14 cellular contexts compared by ENCODE assay signal in genomic region chr12:29711381-29711780, GRCh38.
DNase-seq lines count a peak whose midpoint lies in the region; ATAC-seq and TF ChIP-seq lines count a peak whose summit lies in the region.
"Had no signal": no experiment of that assay in that cellular context is flagged by ENCODE, and none has a peak within 500 bp of the region (broad histone marks: within the 10 kb centered on the region; RNA-seq: fewer than 3 reads in every experiment).

No MANE protein-coding gene starts in this region.

- H3K36me3 ChIP-seq in heart right ventricle = no peaks in the 10 kb centered on the region
- no peaks in the 10 kb centered on the region for H3K36me3 ChIP-seq in upper lobe of right lung
- H3K36me3 ChIP-seq: SJSA1 had no signal

- TF ChIP-seq CTCF in heart right ventricle (IDR thresholded peaks at IDR 0.05) (no peak), upper lobe of right lung (IDR thresholded peaks at IDR 0.05) (no peak)

- ATAC-seq in left ventricle myocardium superior (peak; percentile 15), heart right ventricle (no peak), upper lobe of right lung (no peak)

- H3K9me3 ChIP-seq in heart right ventricle (no peaks in the 10 kb centered on the region), upper lobe of right lung (no peaks in the 10 kb centered on the region)
- H3K9me3 ChIP-seq: Caco-2, SJSA1 had no signal

- H3K4me1 ChIP-seq in heart right ventricle (peaks cover 2 to 57% (median 23%) of the 10 kb centered on the region in 9 donors), upper lobe of right lung (no peaks in the 10 kb centered on the region)
- H3K4me1 ChIP-seq: Caco-2, SJSA1 had no signal

- intact Hi-C loops in left ventricle myocardium superior (cut with micrococcal nuclease) (no loop called here), heart right ventricle (cut with DNase I) (loop anchor here in 1 of 10 donors (5.0 kb wide), 1 partner anchor 71 kb away; the partner anchor contains the start of gene TMTC1), upper lobe of right lung (cut with DNase I) (no loop called here)

- DNase-seq in left ventricle myocardium superior (no peak), heart right ventricle (no peak), SHP77 treated with DMSO at 0.1 percent for 48 hours (lab: John Stamatoyannopoulos, UW) (peak; percentile 37), myocyte (ENCODE audit: low read depth) (peak; percentile 31), upper lobe of right lung (no peak), NCI-H510A (lab: John Stamatoyannopoulos, UW) (no peak), NCI-H187 treated with DMSO at 0.1 percent for 48 hours (lab: John Stamatoyannopoulos, UW) (no peak)
- DNase-seq: Caco-2; CD4-positive, CD25-positive, alpha-beta regulatory T cell; NCI-H1417 treated with DMSO at 0.1 percent for 48 hours; NCI-H2029; NK-92 treated with Interleukin-12 subunit alpha and Interleukin-12 subunit beta, amount 100 ng/mL, for 24 hours; SW 1271 had no signal

- H3K27me3 ChIP-seq in heart right ventricle (no peaks in the 10 kb centered on the region), upper lobe of right lung (no peaks in the 10 kb centered on the region)
- H3K27me3 ChIP-seq: SJSA1 had no signal

- H3K27ac ChIP-seq in heart right ventricle (peak overlapping the region in 2 of 10 donors; percentile 26 to 37), upper lobe of right lung (no peak overlapping the region)
- H3K27ac ChIP-seq: SJSA1 had no signal

- WGBS in heart right ventricle, 2 donors = 75 to 88% methylated on average over 2 of the region's 2 CpGs

- H3K4me3 ChIP-seq in heart right ventricle (no peak overlapping the region), upper lobe of right lung (no peak overlapping the region)
- H3K4me3 ChIP-seq: SJSA1 had no signal

Comparison
In these comparisons a context has a peak if more than half of its experiments do, and no peak if none do; other contexts are left out.
1. DNase-seq: peak in SHP77 treated with DMSO at 0.1 percent for 48 hours (single experiment) and myocyte (single experiment); none in left ventricle myocardium superior (single experiment), heart right ventricle (0 of 2), upper lobe of right lung (single experiment), NCI-H510A (single experiment) and NCI-H187 treated with DMSO at 0.1 percent for 48 hours (single experiment).